Comparison of ENCODE assay signal across 1 cellular context in genomic region chr1:92756537-92756936, GRCh38.
A peak's percentile ranks its signal among the peaks of the same experiment; 100 is the strongest.
TF ChIP-seq lines count a peak whose summit lies in the region.

No MANE protein-coding gene starts in this region.

TF ChIP-seq in K562, 482 proteins besides CTCF, POLR2A, EP300 and RAD21:
- TF ChIP-seq HDAC3 (IDR thresholded peaks at IDR 0.05; ENCODE audit: borderline replicate concordance, partially characterized antibody) (no peak), C11orf30 (IDR thresholded peaks at IDR 0.05; ENCODE audit: low read depth) (peak; percentile 36; the same call in 1 of the 2 replicates), U2AF2 (optimal IDR thresholded peaks at IDR 0.05; ENCODE audit: low read depth, low read length) (no peak), XRCC3 (IDR thresholded peaks at IDR 0.05) (no peak), ZNF395 (CRISPR knock-in tag; IDR thresholded peaks at IDR 0.05) (no peak), BHLHE40 (IDR thresholded peaks at IDR 0.05; ENCODE audit: low read length) (no peak), CGGBP1 (CRISPR knock-in tag; IDR thresholded peaks at IDR 0.05) (no peak), ZNF740 (CRISPR knock-in tag; IDR thresholded peaks at IDR 0.05) (no peak), ZNF740 (tag; IDR thresholded peaks at IDR 0.05) (no peak), ZBTB33 (CRISPR knock-in tag; IDR thresholded peaks at IDR 0.05) (peak; percentile 65; the same call in 1 of the 2 replicates), SREBF2 (CRISPR knock-in tag; IDR thresholded peaks at IDR 0.05) (no peak), IRF9 (tag; IDR thresholded peaks at IDR 0.05) (no peak), ETS2 (tag; IDR thresholded peaks at IDR 0.05; ENCODE audit: borderline replicate concordance, poor library complexity, severe bottlenecking) (no peak), E2F8 (IDR thresholded peaks at IDR 0.05; ENCODE audit: low read depth, partially characterized antibody) (no peak), ZNF316 (IDR thresholded peaks at IDR 0.05) (peak; percentile 44), MCM3 (IDR thresholded peaks at IDR 0.05) (no peak), YBX1 (IDR thresholded peaks at IDR 0.05) (no peak), NELFE (IDR thresholded peaks at IDR 0.05; ENCODE audit: insufficient read depth, insufficient read length) (no peak), ZNF699 (CRISPR knock-in tag; IDR thresholded peaks at IDR 0.05; ENCODE audit: insufficient replicate concordance) (no peak), EHMT2 (IDR thresholded peaks at IDR 0.05) (no peak), NRF1 (conservative IDR thresholded peaks at IDR 0.05 in 1 of 2, IDR thresholded peaks at IDR 0.05 in 1 of 2) (peak; percentile 20 to 31; a peak in 1 of 4 replicates), NCOA2 (IDR thresholded peaks at IDR 0.05; ENCODE audit: partially characterized antibody in 2 of 2) (no peak), ZNF592 (IDR thresholded peaks at IDR 0.05) (no peak), XRCC5 (IDR thresholded peaks at IDR 0.05; ENCODE audit: low read depth, low read length) (no peak), ZNF431 (CRISPR knock-in tag; IDR thresholded peaks at IDR 0.05) (no peak)
- TF ChIP-seq, protein P1, sequence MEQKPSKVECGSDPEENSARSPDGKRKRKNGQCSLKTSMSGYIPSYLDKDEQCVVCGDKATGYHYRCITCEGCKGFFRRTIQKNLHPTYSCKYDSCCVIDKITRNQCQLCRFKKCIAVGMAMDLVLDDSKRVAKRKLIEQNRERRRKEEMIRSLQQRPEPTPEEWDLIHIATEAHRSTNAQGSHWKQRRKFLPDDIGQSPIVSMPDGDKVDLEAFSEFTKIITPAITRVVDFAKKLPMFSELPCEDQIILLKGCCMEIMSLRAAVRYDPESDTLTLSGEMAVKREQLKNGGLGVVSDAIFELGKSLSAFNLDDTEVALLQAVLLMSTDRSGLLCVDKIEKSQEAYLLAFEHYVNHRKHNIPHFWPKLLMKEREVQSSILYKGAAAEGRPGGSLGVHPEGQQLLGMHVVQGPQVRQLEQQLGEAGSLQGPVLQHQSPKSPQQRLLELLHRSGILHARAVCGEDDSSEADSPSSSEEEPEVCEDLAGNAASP (IDR thresholded peaks at IDR 0.05): no peak
